ENCODE assay signal across 1 cellular context in genomic region chr6:43759926-43760798, GRCh38.
TF ChIP-seq lines count a peak whose summit lies in the region.

No MANE protein-coding gene starts in this region.

TF ChIP-seq in H1, 55 proteins besides CTCF, POLR2A, EP300 and RAD21 (continued from another document):
- TF ChIP-seq ZNF274 (IDR thresholded peaks at IDR 0.05; ENCODE audit: borderline replicate concordance, extremely low read depth, low read length) (no peak), BRCA1 (IDR thresholded peaks at IDR 0.05; ENCODE audit: low read depth, low read length) (no peak), SP1 (IDR thresholded peaks at IDR 0.05; ENCODE audit: low read depth, low read length) (no peak)
